19 cellular contexts compared by ENCODE assay signal in genomic region chr7:52940511-52940910, GRCh38.
"Had no signal": no experiment of that assay in that cellular context is flagged by ENCODE, and none has a peak within 500 bp of the region (broad histone marks: within the 10 kb centered on the region; RNA-seq: fewer than 3 reads in every experiment).

No MANE protein-coding gene starts in this region.

- H3K36me3 ChIP-seq: left ventricle myocardium inferior, neutrophil, ovary, prostate gland, right atrium auricular region, upper lobe of right lung had no signal

- H3K27ac ChIP-seq: epithelial cell of prostate, left ventricle myocardium inferior, neutrophil, ovary, prostate gland, right atrium auricular region, upper lobe of right lung had no signal

- H3K36me3 Mint-ChIP-seq: activated CD4-positive, alpha-beta memory T cell treated with anti-CD3 and anti-CD28 coated beads for 36 hours; brain; immature natural killer cell; natural killer cell had no signal

- H3K9me3 Mint-ChIP-seq: brain had no signal

- H3K27me3 ChIP-seq: neutrophil, ovary, right atrium auricular region, upper lobe of right lung had no signal

- ATAC-seq: activated naive CD8-positive, alpha-beta T cell treated with anti-CD3 and anti-CD28 coated beads, Interleukin-2, amount 50 U/mL, for 24 hours; natural killer cell; upper lobe of right lung had no signal

- H3K4me1 ChIP-seq: left ventricle myocardium inferior, prostate gland, right atrium auricular region, upper lobe of right lung had no signal

- H3K4me3 Mint-ChIP-seq: activated CD4-positive, alpha-beta memory T cell treated with anti-CD3 and anti-CD28 coated beads for 36 hours; activated naive CD8-positive, alpha-beta T cell treated with anti-CD3 and anti-CD28 coated beads, Interleukin-2, amount 50 U/mL, for 24 hours; brain; immature natural killer cell; natural killer cell had no signal

- H3K27me3 Mint-ChIP-seq: activated CD4-positive, alpha-beta memory T cell treated with anti-CD3 and anti-CD28 coated beads for 36 hours; activated naive CD8-positive, alpha-beta T cell treated with anti-CD3 and anti-CD28 coated beads, Interleukin-2, amount 50 U/mL, for 24 hours; brain had no signal

- H3K4me1 Mint-ChIP-seq: activated naive CD8-positive, alpha-beta T cell treated with anti-CD3 and anti-CD28 coated beads, Interleukin-2, amount 50 U/mL, for 24 hours; brain; immature natural killer cell; natural killer cell had no signal

- H3K4me3 ChIP-seq: left ventricle myocardium inferior, ovary, prostate gland, right atrium auricular region, upper lobe of right lung had no signal

- H3K9me3 ChIP-seq: neutrophil, ovary, prostate gland, right atrium auricular region, upper lobe of right lung had no signal

- DNase-seq: activated CD4-positive, alpha-beta memory T cell treated with anti-CD3 and anti-CD28 coated beads for 36 hours; activated CD4-positive, alpha-beta T cell treated with anti-CD3 and anti-CD28 coated beads for 48 hours; activated effector memory CD4-positive, alpha-beta T cell treated with anti-CD3 and anti-CD28 coated beads, Interleukin-2, amount 50 U/mL, for 16 hours; activated naive CD4-positive, alpha-beta T cell treated with anti-CD3 and anti-CD28 coated beads, Interleukin-2, amount 50 U/mL, for 16 hours; activated naive CD8-positive, alpha-beta T cell treated with anti-CD3 and anti-CD28 coated beads, Interleukin-2, amount 50 U/mL, for 24 hours; activated T-cell treated with anti-CD3 and anti-CD28 coated beads, Interleukin-2, amount 50 U/mL, for 48 hours; immature natural killer cell; left ventricle myocardium inferior; midbrain; natural killer cell; ovary; stimulated activated CD4-positive, alpha-beta T cell treated with anti-CD3 and anti-CD28 coated beads, Interleukin-4, amount 100 ng/mL, for 24 hours; stimulated activated naive CD4-positive, alpha-beta T cell treated with Interleukin-2 at 50 U/mL for 16 hours; upper lobe of right lung had no signal

- H3K27ac Mint-ChIP-seq: activated CD4-positive, alpha-beta memory T cell treated with anti-CD3 and anti-CD28 coated beads for 36 hours; activated naive CD8-positive, alpha-beta T cell treated with anti-CD3 and anti-CD28 coated beads, Interleukin-2, amount 50 U/mL, for 24 hours; brain; immature natural killer cell; natural killer cell had no signal
